ENCODE assay signal across 10 cellular contexts in genomic region chr20:59010995-59011873, GRCh38. TPM values are rescaled to one million over a fixed set of nuclear protein-coding genes. Genes with fewer than 3 reads are reported as not detected.
DNase-seq lines count a peak whose midpoint lies in the region; ATAC-seq, FAIRE-seq and TF ChIP-seq lines count a peak whose summit lies in the region.
"Had no signal": no experiment of that assay in that cellular context is flagged by ENCODE, and none has a peak within 500 bp of the region (broad histone marks: within the 10 kb centered on the region; RNA-seq: fewer than 3 reads in every experiment).

No MANE protein-coding gene starts in this region.

- TF ChIP-seq CTCF in DND-41 (IDR thresholded peaks at IDR 0.05; ENCODE audit: borderline replicate concordance, extremely low read depth, low read length, poor library complexity, severe bottlenecking) (no peak), RWPE1 (conservative IDR thresholded peaks at IDR 0.05; ENCODE audit: low read depth) (no peak), epithelial cell of proximal tubule (conservative IDR thresholded peaks at IDR 0.05; ENCODE audit: low read depth, low read length) (no peak), osteoblast (IDR thresholded peaks at IDR 0.05; ENCODE audit: extremely low read depth, low read depth, low read length) (no peak)

- H3K9ac ChIP-seq in DND-41 (ENCODE audit: low read depth, low read length) = no peak overlapping the region

- CTCF ChIA-PET in RWPE1 (lab: Yijun Ruan, JAX) = interaction anchor here (0.7 to 1.1 kb wide), 4 partner anchors 12 to 137 kb away, joined by 3 to 5 read pairs (median 4); partner anchors contain the start of gene ATP5F1E

- peak; percentile 51; the same call in 2 of the 3 replicates for ATAC-seq in DND-41 (ENCODE audit: insufficient read depth, low read depth)
- no peak for ATAC-seq in stimulated activated naive B cell treated with anti-CD40 and anti-IgM and Interleukin-4, amounts not matched to agents 10 μg/mL and 1 μg/mL and 100 μg/mL, for 72 hours (replicated peaks)
- ATAC-seq: activated T-cell treated with anti-CD3 and anti-CD28 coated beads, Interleukin-2, amount 50 U/mL, for 72 hours; pancreas had no signal

- H3K27ac ChIP-seq in DND-41 (ENCODE audit: low read length) = no peak overlapping the region
- H3K27ac ChIP-seq in RWPE1 = peak overlapping the region; percentile 86
- peak overlapping the region; percentile 93 for H3K27ac ChIP-seq in osteoblast (ENCODE audit: low read depth, low read length)

- no peaks in the 10 kb centered on the region for H3K36me3 ChIP-seq in DND-41 (ENCODE audit: insufficient read depth, low read length)
- no peaks in the 10 kb centered on the region for H3K36me3 ChIP-seq in osteoblast (ENCODE audit: insufficient read depth, low read length)
- H3K36me3 ChIP-seq: pancreas had no signal

- H3K4me3 ChIP-seq in DND-41 (ENCODE audit: low read depth in 1 of 2, low read length in 2 of 2) (no peak overlapping the region), epithelial cell of proximal tubule (ENCODE audit: low read depth, low read length) (no peak overlapping the region), osteoblast (ENCODE audit: insufficient read depth, low read length) (peak overlapping the region; percentile 53)
- H3K4me3 ChIP-seq: pancreas had no signal

- H3K4me2 ChIP-seq in DND-41 (ENCODE audit: insufficient read depth, low read length) (no peak overlapping the region), osteoblast (ENCODE audit: insufficient read depth, low read length) (peak overlapping the region; percentile 77)

- H3K27me3 Mint-ChIP-seq in stimulated activated naive B cell treated with anti-CD40 and anti-IgM and Interleukin-4, amounts not matched to agents 10 μg/mL and 1 μg/mL and 100 μg/mL, for 72 hours = no peaks in the 10 kb centered on the region

- no peaks in the 10 kb centered on the region for H3K9me3 Mint-ChIP-seq in stimulated activated naive B cell treated with anti-CD40 and anti-IgM and Interleukin-4, amounts not matched to agents 10 μg/mL and 1 μg/mL and 100 μg/mL, for 72 hours
- H3K9me3 Mint-ChIP-seq: activated T-cell treated with anti-CD3 and anti-CD28 coated beads, Interleukin-2, amount 50 U/mL, for 72 hours had no signal

- H4K20me1 ChIP-seq in DND-41 (ENCODE audit: insufficient read depth, low read length) (0 out of 2 replicates have a peak, but pooled peaks cover 4% of the 10 kb centered on the region), osteoblast (ENCODE audit: insufficient read depth, low read length) (no peaks in the 10 kb centered on the region)

- POLR2A ChIA-PET in RWPE1 (lab: Yijun Ruan, JAX; ENCODE audit: low non-redundant PET) = interaction anchor here (2.8 kb wide), 1 partner anchor 21 kb away, joined by 20 read pairs; the partner anchor contains the start of gene ATP5F1E

- H3K9me3 ChIP-seq in DND-41 (ENCODE audit: insufficient read depth, low read length, severe bottlenecking) (no peaks in the 10 kb centered on the region), osteoblast (ENCODE audit: low read depth, low read length) (no peaks in the 10 kb centered on the region)
- H3K9me3 ChIP-seq: pancreas had no signal

- DNase-seq in DND-41 (peak; percentile 34), RWPE1 (ENCODE audit: low spot score) (peak; percentile 89), epithelial cell of proximal tubule (ENCODE audit: low read depth) (peak; percentile 37), osteoblast (ENCODE audit: insufficient read length, low spot score, missing footprints) (peak; percentile 99), DMS53 treated with DMSO at 0.1 percent for 48 hours (lab: John Stamatoyannopoulos, UW; ENCODE audit: unreplicated experiment) (no peak), frontal cortex (ENCODE audit: low spot score in 2 of 2) (no peak)
- DNase-seq in stimulated activated naive B cell treated with anti-CD40 and anti-IgM and Interleukin-4, amounts not matched to agents 10 μg/mL and 1 μg/mL and 100 μg/mL, for 72 hours = no peak
- no peak for DNase-seq in stimulated activated CD4-positive, alpha-beta T cell treated with anti-CD3 and anti-CD28 coated beads, Interleukin-2, amount 100 ng/mL, for 48 hours
- DNase-seq: activated T-cell treated with anti-CD3 and anti-CD28 coated beads, Interleukin-2, amount 50 U/mL, for 72 hours had no signal

- no peak overlapping the region for H3K27ac Mint-ChIP-seq in stimulated activated naive B cell treated with anti-CD40 and anti-IgM and Interleukin-4, amounts not matched to agents 10 μg/mL and 1 μg/mL and 100 μg/mL, for 72 hours
- H3K27ac Mint-ChIP-seq: activated T-cell treated with anti-CD3 and anti-CD28 coated beads, Interleukin-2, amount 50 U/mL, for 72 hours had no signal

- no peak overlapping the region for H3K4me3 Mint-ChIP-seq in stimulated activated naive B cell treated with anti-CD40 and anti-IgM and Interleukin-4, amounts not matched to agents 10 μg/mL and 1 μg/mL and 100 μg/mL, for 72 hours
- H3K4me3 Mint-ChIP-seq: activated T-cell treated with anti-CD3 and anti-CD28 coated beads, Interleukin-2, amount 50 U/mL, for 72 hours had no signal

- H3K4me1 Mint-ChIP-seq in stimulated activated naive B cell treated with anti-CD40 and anti-IgM and Interleukin-4, amounts not matched to agents 10 μg/mL and 1 μg/mL and 100 μg/mL, for 72 hours = peaks cover 49 to 79% of the 10 kb centered on the region in 2 donors

- FAIRE-seq in frontal cortex (lab: Jason Lieb, UNC) = no peak
- FAIRE-seq: pancreas had no signal

- H3K4me1 ChIP-seq in DND-41 (ENCODE audit: insufficient read depth, low read length) (no peaks in the 10 kb centered on the region), osteoblast (ENCODE audit: insufficient read depth, low read length) (peaks cover 33% of the 10 kb centered on the region)

- H3K27me3 ChIP-seq in DND-41 (ENCODE audit: insufficient read depth, low read length, poor library complexity) = no peaks in the 10 kb centered on the region
- no peaks in the 10 kb centered on the region for H3K27me3 ChIP-seq in osteoblast (ENCODE audit: insufficient read depth, low read length)
- H3K27me3 ChIP-seq: pancreas had no signal

- H3K36me3 Mint-ChIP-seq in stimulated activated naive B cell treated with anti-CD40 and anti-IgM and Interleukin-4, amounts not matched to agents 10 μg/mL and 1 μg/mL and 100 μg/mL, for 72 hours = peaks cover 15 to 18% of the 10 kb centered on the region in 2 donors

- H3K79me2 ChIP-seq in DND-41 (ENCODE audit: insufficient read depth, low read length) (no peaks in the 10 kb centered on the region), osteoblast (ENCODE audit: insufficient read depth, low read length) (peaks cover 7% of the 10 kb centered on the region)

- H2AFZ ChIP-seq in DND-41 (ENCODE audit: low read depth, low read length) (no peak overlapping the region), osteoblast (ENCODE audit: low read length) (peak overlapping the region; percentile 85)

RNA-seq across cellular contexts. Expression of gene CTSZ, which starts 4.2 kb away (rescaled TPM):
- total RNA-seq in epithelial cell of proximal tubule = 98.1 and 109 TPM in 2 replicates
- total RNA-seq in osteoblast = 223 and 264 TPM in 2 replicates
- total RNA-seq in frontal cortex = 10.6 TPM

RNA-seq across cellular contexts. Expression of gene TUBB1, which starts 8.0 kb away (rescaled TPM):
- total RNA-seq in epithelial cell of proximal tubule (not detected in 2 replicates), osteoblast (not detected in 2 replicates), frontal cortex (0.41 TPM)
- total RNA-seq: activated T-cell treated with anti-CD3 and anti-CD28 coated beads, Interleukin-2, amount 50 U/mL, for 72 hours had no signal

RNA-seq across cellular contexts. Expression of gene ATP5F1E, which starts 20.9 kb away (rescaled TPM):
- total RNA-seq in epithelial cell of proximal tubule = 31.9 and 46.4 TPM in 2 replicates
- 19.5 and 23.0 TPM in 2 replicates for total RNA-seq in osteoblast
- total RNA-seq in frontal cortex = 38.3 TPM

RNA-seq across cellular contexts. Expression of gene NELFCD, which starts 30.2 kb away (rescaled TPM):
- total RNA-seq in epithelial cell of proximal tubule (52.4 and 83.1 TPM in 2 replicates), osteoblast (41.3 and 46.7 TPM in 2 replicates), frontal cortex (45.7 TPM)

RNA-seq across cellular contexts. Expression of gene PRELID3B, which starts 31.4 kb away (rescaled TPM):
- total RNA-seq in epithelial cell of proximal tubule (75.7 and 76.3 TPM in 2 replicates), osteoblast (68.4 and 72.2 TPM in 2 replicates), frontal cortex (68.9 TPM)

Comparison
In these comparisons a context has a peak if more than half of its experiments do, and no peak if none do; other contexts are left out.
1. DNase-seq: peak in DND-41 (single experiment), RWPE1 (single experiment), epithelial cell of proximal tubule (single experiment) and osteoblast (single experiment); none in stimulated activated naive B cell treated with anti-CD40 and anti-IgM and Interleukin-4, amounts not matched to agents 10 μg/mL and 1 μg/mL and 100 μg/mL, for 72 hours (single experiment), DMS53 treated with DMSO at 0.1 percent for 48 hours (single experiment), stimulated activated CD4-positive, alpha-beta T cell treated with anti-CD3 and anti-CD28 coated beads, Interleukin-2, amount 100 ng/mL, for 48 hours (0 of 2) and frontal cortex (0 of 2).